ENCODE assay signal across 27 cellular contexts in genomic region chr1:70537788-70538187, GRCh38.
"Had no signal": no experiment of that assay in that cellular context is flagged by ENCODE, and none has a peak within 500 bp of the region (broad histone marks: within the 10 kb centered on the region; RNA-seq: fewer than 3 reads in every experiment).

No MANE protein-coding gene starts in this region.

- FAIRE-seq: urothelium cell line had no signal

- ATAC-seq: stimulated activated effector memory CD8-positive, alpha-beta T cell treated with anti-CD3 and anti-CD28 coated beads, Interleukin-12 subunit alpha, Interleukin-12 subunit beta, amount 100 ng/mL, for 72 hours; stimulated activated memory B cell treated with anti-CD40 and anti-IgM and Interleukin-4, amounts not matched to agents 10 μg/mL and 1 μg/mL and 100 μg/mL, for 72 hours; stimulated activated naive B cell treated with anti-CD40 and anti-IgM and Interleukin-4, amounts not matched to agents 10 μg/mL and 1 μg/mL and 100 μg/mL, for 72 hours; stimulated activated naive CD8-positive, alpha-beta T cell treated with anti-CD3 and anti-CD28 coated beads, Interleukin-15, amount 100 ng/mL, for 72 hours; stimulated activated naive CD8-positive, alpha-beta T cell treated with anti-CD3 and anti-CD28 coated beads, Interleukin-15, Interleukin-2, amounts not matched to agents 100 U/mL and 50 U/mL, for 24 hours; upper lobe of right lung had no signal

- H3K27ac ChIP-seq: stomach, suprapubic skin, testis, thoracic aorta, thyroid gland, tibial artery, tibial nerve, transverse colon, upper lobe of left lung, upper lobe of right lung, uterus, vagina had no signal

- H3K4me3 ChIP-seq: stomach, suprapubic skin, testis, thoracic aorta, thyroid gland, tibial artery, tibial nerve, transverse colon, upper lobe of left lung, upper lobe of right lung, uterus, vagina had no signal

- H3K36me3 ChIP-seq: stomach, suprapubic skin, thoracic aorta, thyroid gland, tibial artery, tibial nerve, transverse colon, upper lobe of left lung, upper lobe of right lung, uterus, vagina had no signal

- H3K4me1 ChIP-seq: stomach, suprapubic skin, testis, thyroid gland, tibial artery, tibial nerve, transverse colon, upper lobe of left lung, upper lobe of right lung, uterus, vagina had no signal

- H3K27me3 ChIP-seq: stomach, testis, thyroid gland, tibial artery, transverse colon, upper lobe of left lung, uterus, vagina had no signal

- H3K9me3 ChIP-seq: stomach, suprapubic skin, testis, thoracic aorta, thyroid gland, tibial artery, tibial nerve, transverse colon, upper lobe of left lung, upper lobe of right lung, uterus, vagina had no signal

- DNase-seq: stimulated activated CD4-positive, alpha-beta T cell treated with anti-CD3 and anti-CD28 coated beads, Interleukin-2, amount 100 ng/mL, for 48 hours; stimulated activated CD4-positive, alpha-beta T cell treated with anti-CD3 and anti-CD28 coated beads, Interleukin-4, amount 100 ng/mL, for 1 hour; stimulated activated CD4-positive, alpha-beta T cell treated with anti-CD3 and anti-CD28 coated beads, Interleukin-4, amount 100 ng/mL, for 24 hours; stimulated activated CD4-positive, alpha-beta T cell treated with anti-CD3 and anti-CD28 coated beads, Interleukin-4, amount 100 ng/mL, for 4 hours; stimulated activated CD8-positive, alpha-beta memory T cell treated with anti-CD3 and anti-CD28 coated beads, Interleukin-4, amount 100 ng/mL, for 48 hours; stimulated activated naive B cell treated with anti-CD40 and anti-IgM and Interleukin-4, amounts not matched to agents 10 μg/mL and 1 μg/mL and 100 μg/mL, for 72 hours; stimulated activated naive CD4-positive, alpha-beta T cell; stimulated activated naive CD4-positive, alpha-beta T cell treated with Interleukin-2 at 50 U/mL for 16 hours; stimulated activated naive CD8-positive, alpha-beta T cell treated with anti-CD3 and anti-CD28 coated beads, Interleukin-15, amount 100 ng/mL, for 72 hours; stimulated activated naive CD8-positive, alpha-beta T cell treated with anti-CD3 and anti-CD28 coated beads, Interleukin-15, Interleukin-2, amounts not matched to agents 100 U/mL and 50 U/mL, for 24 hours; stomach; substantia nigra; testis; thyroid gland; tibial artery; transverse colon; trophoblast cell; upper lobe of left lung; upper lobe of right lung; uterus had no signal
